Comparison of ENCODE assay signal across 8 cellular contexts in genomic region chr9:133458643-133459312, GRCh38. TPM values are rescaled to one million over a fixed set of nuclear protein-coding genes. Genes with fewer than 3 reads are reported as not detected.
DNase-seq lines count a peak whose midpoint lies in the region; ATAC-seq and TF ChIP-seq lines count a peak whose summit lies in the region.

No MANE protein-coding gene starts in this region.

- peaks cover 1% of the 10 kb centered on the region for H3K36me3 Mint-ChIP-seq in activated CD4-positive, alpha-beta T cell treated with anti-CD3 and anti-CD28 coated beads, Interleukin-2, amount 10 ng/mL, durations not matched to agents 24 days and 14 days (ENCODE audit: low read depth)

- H3K4me3 ChIP-seq in SU-DHL-6 (ENCODE audit: insufficient read depth, low read length, poor library complexity, severe bottlenecking) (peak overlapping the region; percentile 66), hepatocyte (no peak overlapping the region)

- H4K20me1 ChIP-seq in SU-DHL-6 (ENCODE audit: low read depth, low read length) (no peaks in the 10 kb centered on the region), hepatocyte (ENCODE audit: insufficient read depth, poor library complexity, severe bottlenecking) (peaks cover 11% of the 10 kb centered on the region)

- peak overlapping the region; percentile 95 for H3K4me3 Mint-ChIP-seq in activated CD4-positive, alpha-beta T cell treated with anti-CD3 and anti-CD28 coated beads, Interleukin-2, amount 10 ng/mL, durations not matched to agents 24 days and 14 days

- H3K27ac Mint-ChIP-seq in activated CD4-positive, alpha-beta T cell treated with anti-CD3 and anti-CD28 coated beads, Interleukin-2, amount 10 ng/mL, durations not matched to agents 24 days and 14 days, result no peak overlapping the region

- no peaks in the 10 kb centered on the region for H3K9me2 ChIP-seq in SU-DHL-6 (replicated peaks; ENCODE audit: insufficient read depth, low read length)
- H3K9me2 ChIP-seq in hepatocyte (replicated peaks; ENCODE audit: insufficient read depth), result no peaks in the 10 kb centered on the region

- H3K4me1 Mint-ChIP-seq in activated CD4-positive, alpha-beta T cell treated with anti-CD3 and anti-CD28 coated beads, Interleukin-2, amount 10 ng/mL, durations not matched to agents 24 days and 14 days, result peaks cover 6% of the 10 kb centered on the region

- H3K27me3 ChIP-seq in SU-DHL-6 (ENCODE audit: low read length) (no peaks in the 10 kb centered on the region), hepatocyte (no peaks in the 10 kb centered on the region)

- H3K27ac ChIP-seq in SU-DHL-6 (ENCODE audit: low read depth, low read length) (no peak overlapping the region), hepatocyte (no peak overlapping the region), temporal lobe (ENCODE audit: low read depth, low read length) (peak overlapping the region; percentile 93)

- intact Hi-C loops in activated CD4-positive, alpha-beta T cell treated with anti-CD3 and anti-CD28 coated beads, Interleukin-2, amount 10 ng/mL, durations not matched to agents 24 days and 14 days (cut with micrococcal nuclease), result loop anchor here (1.0 to 5.0 kb wide), 3 partner anchors 21 to 82 kb away; partner anchors contain the start of genes ADAMTS13, SLC2A6, STKLD1 and SURF4

- 84% methylated on average over 16 of the region's 16 CpGs for WGBS in hepatocyte (ENCODE audit: low lambda C conversion rate, missing lambda C conversion rate)

- DNase-seq in activated CD4-positive, alpha-beta T cell treated with anti-CD3 and anti-CD28 coated beads, Interleukin-2, amount 10 ng/mL, durations not matched to agents 24 days and 14 days, result no peak
- DNase-seq in activated CD4-positive, alpha-beta T cell treated with anti-CD3 and anti-CD28 coated beads, Interleukin-2, amount 50 U/mL, for 48 hours, result no peak
- no peak for DNase-seq in hepatocyte (ENCODE audit: low spot score)
- no peak for DNase-seq in AML-193 (lab: John Stamatoyannopoulos, UW)

- H3K36me3 ChIP-seq in SU-DHL-6 (ENCODE audit: low read length) (no peaks in the 10 kb centered on the region), hepatocyte (replicated peaks; ENCODE audit: insufficient read depth, low read depth) (no peaks in the 10 kb centered on the region)

- H3F3A ChIP-seq in SU-DHL-6 (ENCODE audit: insufficient read depth), result no peaks in the 10 kb centered on the region

- H3K4me1 ChIP-seq in hepatocyte (ENCODE audit: insufficient read depth), result peaks cover 9% of the 10 kb centered on the region

- H3K9me3 ChIP-seq in SU-DHL-6 (ENCODE audit: insufficient read depth, low read length) (no peaks in the 10 kb centered on the region), hepatocyte (ENCODE audit: low read depth) (no peaks in the 10 kb centered on the region)

- no peaks in the 10 kb centered on the region for H3K79me2 ChIP-seq in SU-DHL-6 (ENCODE audit: insufficient read depth, low read length)
- peaks cover 28% of the 10 kb centered on the region for H3K79me2 ChIP-seq in hepatocyte

- no peak for TF ChIP-seq CTCF in SU-DHL-6 (IDR thresholded peaks at IDR 0.05; ENCODE audit: insufficient read depth, low read length, poor library complexity, severe bottlenecking)
- TF ChIP-seq CTCF in hepatocyte (IDR thresholded peaks at IDR 0.05; ENCODE audit: poor library complexity), result no peak

- peaks cover 14% of the 10 kb centered on the region for H3K27me3 Mint-ChIP-seq in activated CD4-positive, alpha-beta T cell treated with anti-CD3 and anti-CD28 coated beads, Interleukin-2, amount 10 ng/mL, durations not matched to agents 24 days and 14 days

- H3K9me3 Mint-ChIP-seq in activated CD4-positive, alpha-beta T cell treated with anti-CD3 and anti-CD28 coated beads, Interleukin-2, amount 10 ng/mL, durations not matched to agents 24 days and 14 days, result no peaks in the 10 kb centered on the region

- peak overlapping the region; percentile 67; the same call in 1 of the 2 replicates for H3K9ac ChIP-seq in SU-DHL-6 (ENCODE audit: low read length)

- ATAC-seq in HG02885 (IDR thresholded peaks at IDR 0.05; ENCODE audit: poor library complexity, unreplicated experiment), result no peak
- ATAC-seq in GM18858 (IDR thresholded peaks at IDR 0.05; ENCODE audit: unreplicated experiment), result no peak

- peak overlapping the region; percentile 70 for H3K4me2 ChIP-seq in SU-DHL-6 (ENCODE audit: low read depth, low read length, poor library complexity, severe bottlenecking)
- H3K4me2 ChIP-seq in hepatocyte, result peak overlapping the region; percentile 81

- no peak overlapping the region for H2AFZ ChIP-seq in SU-DHL-6 (ENCODE audit: low read depth, low read length, severe bottlenecking)
- H2AFZ ChIP-seq in hepatocyte, result no peak overlapping the region

RNA-seq across cellular contexts. Expression of gene CACFD1, which starts 1.0 kb away (rescaled TPM):
- total RNA-seq in activated CD4-positive, alpha-beta T cell treated with anti-CD3 and anti-CD28 coated beads, Interleukin-2, amount 10 ng/mL, durations not matched to agents 24 days and 14 days, result 0.40 and 0.70 TPM in 2 replicates
- 31.5 and 37.8 TPM in 2 replicates for total RNA-seq in hepatocyte
- 49.2 and 50.4 TPM in 2 replicates for polyA plus RNA-seq in hepatocyte
- total RNA-seq in temporal lobe, result 19.4 TPM

RNA-seq across cellular contexts. Expression of gene SLC2A6, which starts 20.1 kb away (rescaled TPM):
- 3.2 and 4.0 TPM in 2 replicates for total RNA-seq in activated CD4-positive, alpha-beta T cell treated with anti-CD3 and anti-CD28 coated beads, Interleukin-2, amount 10 ng/mL, durations not matched to agents 24 days and 14 days
- total RNA-seq in hepatocyte, result 5.7 and 7.3 TPM in 2 replicates
- 10.6 and 14.8 TPM in 2 replicates for polyA plus RNA-seq in hepatocyte
- 9.3 TPM for total RNA-seq in temporal lobe

RNA-seq across cellular contexts. Expression of gene ADAMTS13, which starts 36.6 kb away (rescaled TPM):
- total RNA-seq in activated CD4-positive, alpha-beta T cell treated with anti-CD3 and anti-CD28 coated beads, Interleukin-2, amount 10 ng/mL, durations not matched to agents 24 days and 14 days, result 1.3 and 1.5 TPM in 2 replicates
- 1.5 and 6.8 TPM in 2 replicates for total RNA-seq in hepatocyte
- 6.5 and 11.4 TPM in 2 replicates for polyA plus RNA-seq in hepatocyte
- 2.2 TPM for total RNA-seq in temporal lobe

RNA-seq across cellular contexts. Expression of gene REXO4, which starts 41.0 kb away (rescaled TPM):
- total RNA-seq in activated CD4-positive, alpha-beta T cell treated with anti-CD3 and anti-CD28 coated beads, Interleukin-2, amount 10 ng/mL, durations not matched to agents 24 days and 14 days, result 39.9 and 42.3 TPM in 2 replicates
- 16.6 and 19.4 TPM in 2 replicates for total RNA-seq in hepatocyte
- 17.2 and 18.0 TPM in 2 replicates for polyA plus RNA-seq in hepatocyte
- total RNA-seq in temporal lobe, result 13.5 TPM

Comparison
In these comparisons a context has a peak if more than half of its experiments do, and no peak if none do; other contexts are left out.
1. RNA of gene CACFD1, which starts 1.0 kb away (total RNA-seq): 31.5 to 37.8 TPM in hepatocyte and 19.4 TPM in temporal lobe (single experiment); 0.40 to 0.70 TPM in activated CD4-positive, alpha-beta T cell treated with anti-CD3 and anti-CD28 coated beads, Interleukin-2, amount 10 ng/mL, durations not matched to agents 24 days and 14 days; every median in the first group is over 10 times any median in the second.